ENCODE assay signal across 15 cellular contexts in the genomic region with DNA sequence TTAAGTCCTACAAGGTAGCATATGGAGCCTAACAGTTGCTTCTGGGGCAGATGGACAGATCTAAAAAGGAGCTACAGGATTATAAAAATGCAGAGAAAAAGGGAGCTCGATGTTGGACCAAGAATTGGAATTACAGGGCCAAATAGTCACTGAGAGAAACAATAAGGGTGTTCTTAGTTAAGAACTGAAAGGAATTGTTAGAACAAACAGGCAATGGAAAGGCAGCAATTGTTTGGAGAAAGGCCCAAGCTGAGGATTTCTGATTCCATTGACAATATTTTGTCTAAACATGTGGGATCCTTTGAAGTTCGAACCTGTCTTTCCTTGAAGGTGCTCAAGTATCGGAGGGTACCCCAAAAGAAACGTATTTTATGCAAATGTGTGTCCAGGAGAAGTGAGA.
A peak's percentile ranks its signal among the peaks of the same experiment; 100 is the strongest.
DNase-seq lines count a peak whose midpoint lies in the region; FAIRE-seq and TF ChIP-seq lines count a peak whose summit lies in the region.
"Had no signal": no experiment of that assay in that cellular context is flagged by ENCODE, and none has a peak within 500 bp of the region (broad histone marks: within the 10 kb centered on the region; RNA-seq: fewer than 3 reads in every experiment).

No MANE protein-coding gene starts in this region.

- no peak for FAIRE-seq in D721Med (lab: Jason Lieb, UNC)
- FAIRE-seq: A549, GM12878, H1, HTR-8/SVneo had no signal

- peak; percentile 76 for DNase-seq in globus pallidus (ENCODE audit: low spot score)
- peak; percentile 49 for DNase-seq in midbrain (lab: John Stamatoyannopoulos, UW)
- DNase-seq in substantia nigra (lab: John Stamatoyannopoulos, UW) = peak in 2 of 49 donors; percentile 12 to 13
- DNase-seq in nucleus accumbens (lab: John Stamatoyannopoulos, UW) = no peak
- no peak for DNase-seq in activated CD4-positive, alpha-beta T cell treated with anti-CD3 and anti-CD28 coated beads, Interleukin-2, amount 50 U/mL, for 48 hours
- DNase-seq in D721Med (ENCODE audit: insufficient read length, low spot score) = no peak
- DNase-seq: AML-193; CD4-positive, alpha-beta memory T cell; DMS79 treated with DMSO at 0.1 percent for 48 hours; H9 had no signal

- peak overlapping the region; percentile 69 for H3K27ac ChIP-seq in substantia nigra (ENCODE audit: low read depth, low read length, poor library complexity, severe bottlenecking)
- H3K27ac ChIP-seq: A549, BLaER1 had no signal

- no peak for TF ChIP-seq CTCF in D721Med (IDR thresholded peaks at IDR 0.05; ENCODE audit: insufficient read depth, missing control alignments)

Comparison
In these comparisons a context has a peak if more than half of its experiments do, and no peak if none do; other contexts are left out.
1. DNase-seq: peak in globus pallidus (single experiment) and midbrain (single experiment); none in nucleus accumbens (0 of 56), activated CD4-positive, alpha-beta T cell treated with anti-CD3 and anti-CD28 coated beads, Interleukin-2, amount 50 U/mL, for 48 hours (0 of 2) and D721Med (single experiment).